Comparison of ENCODE assay signal across 16 cellular contexts in the genomic region with DNA sequence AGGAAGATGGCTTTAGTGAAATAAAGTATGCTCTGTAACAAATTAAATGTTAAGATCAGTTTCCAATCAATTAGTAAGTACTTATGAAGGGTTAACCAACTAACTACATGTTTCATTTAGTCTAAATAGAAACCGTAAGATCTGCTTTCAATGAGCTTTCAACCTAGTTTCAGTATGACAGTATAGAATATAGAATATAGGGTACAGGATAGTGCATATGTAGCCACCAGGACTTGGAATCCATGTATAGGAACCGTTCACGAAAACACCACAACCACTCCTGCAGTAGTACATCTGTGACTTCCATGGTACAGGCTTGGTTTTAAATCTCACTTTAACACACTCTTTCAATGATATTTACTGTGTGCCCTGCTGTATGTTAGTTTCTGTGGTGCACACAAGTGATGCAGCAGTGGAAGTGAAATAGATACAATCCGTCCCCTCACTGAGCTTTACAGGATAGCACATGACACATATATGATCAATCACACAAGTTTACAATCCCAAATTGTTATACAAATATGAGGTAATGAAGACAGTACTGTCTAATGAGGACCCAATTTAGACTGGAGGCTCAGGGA.
DNase-seq lines count a peak whose midpoint lies in the region; ATAC-seq, FAIRE-seq and TF ChIP-seq lines count a peak whose summit lies in the region.
"Had no signal": no experiment of that assay in that cellular context is flagged by ENCODE, and none has a peak within 500 bp of the region (broad histone marks: within the 10 kb centered on the region; RNA-seq: fewer than 3 reads in every experiment).

No MANE protein-coding gene starts in this region.

- H3K4me1 Mint-ChIP-seq in astrocyte (ENCODE audit: low read depth, unreplicated experiment) = peaks cover 14% of the 10 kb centered on the region
- H3K4me1 Mint-ChIP-seq in activated naive CD4-positive, alpha-beta T cell treated with anti-CD3 and anti-CD28 coated beads for 36 hours (ENCODE audit: low read depth) = no peaks in the 10 kb centered on the region
- H3K4me1 Mint-ChIP-seq: stimulated activated naive CD8-positive, alpha-beta T cell treated with anti-CD3 and anti-CD28 coated beads, Interleukin-15, amount 100 ng/mL, for 72 hours had no signal

- H4K20me1 ChIP-seq in astrocyte (ENCODE audit: insufficient read depth, low read length) = no peaks in the 10 kb centered on the region
- H4K20me1 ChIP-seq: BLaER1 treated with 17β-estradiol and CSF1 and Interleukin-3, amounts not matched to agents 10 nM and 100 nM had no signal

- no peaks in the 10 kb centered on the region for H3K9me3 Mint-ChIP-seq in astrocyte (ENCODE audit: unreplicated experiment)
- no peaks in the 10 kb centered on the region for H3K9me3 Mint-ChIP-seq in activated naive CD4-positive, alpha-beta T cell treated with anti-CD3 and anti-CD28 coated beads for 36 hours
- H3K9me3 Mint-ChIP-seq: stimulated activated naive CD8-positive, alpha-beta T cell treated with anti-CD3 and anti-CD28 coated beads, Interleukin-15, amount 100 ng/mL, for 72 hours had no signal

- no peaks in the 10 kb centered on the region for H3K27me3 Mint-ChIP-seq in astrocyte (ENCODE audit: low read depth, unreplicated experiment)
- no peaks in the 10 kb centered on the region for H3K27me3 Mint-ChIP-seq in activated naive CD4-positive, alpha-beta T cell treated with anti-CD3 and anti-CD28 coated beads for 36 hours (ENCODE audit: low read depth)

- no peaks in the 10 kb centered on the region for H3K79me2 ChIP-seq in astrocyte (ENCODE audit: insufficient read depth, low read length)

- peak overlapping the region; percentile 35 for H2AFZ ChIP-seq in astrocyte (ENCODE audit: low read depth, low read length)

- H3K4me2 ChIP-seq in astrocyte (ENCODE audit: low read length) = no peak overlapping the region
- H3K4me2 ChIP-seq: BLaER1 treated with 17β-estradiol and CSF1 and Interleukin-3, amounts not matched to agents 10 nM and 100 nM had no signal

- H3K27ac Mint-ChIP-seq in astrocyte (ENCODE audit: unreplicated experiment) = no peak overlapping the region
- H3K27ac Mint-ChIP-seq in activated naive CD4-positive, alpha-beta T cell treated with anti-CD3 and anti-CD28 coated beads for 36 hours = no peak overlapping the region
- H3K27ac Mint-ChIP-seq: activated T-cell treated with anti-CD3 and anti-CD28 coated beads, Interleukin-2, amount 50 U/mL, for 72 hours; stimulated activated naive CD8-positive, alpha-beta T cell treated with anti-CD3 and anti-CD28 coated beads, Interleukin-15, amount 100 ng/mL, for 72 hours had no signal

- H3K9ac ChIP-seq in astrocyte (ENCODE audit: low read length) = peak overlapping the region; percentile 34
- H3K9ac ChIP-seq: BLaER1 treated with 17β-estradiol and CSF1 and Interleukin-3, amounts not matched to agents 10 nM and 100 nM had no signal

- no peaks in the 10 kb centered on the region for H3K27me3 ChIP-seq in astrocyte (ENCODE audit: insufficient read depth, low read length)
- H3K27me3 ChIP-seq: BLaER1 treated with 17β-estradiol and CSF1 and Interleukin-3, amounts not matched to agents 10 nM and 100 nM had no signal

- CTCF ChIA-PET in activated naive CD4-positive, alpha-beta T cell treated with anti-CD3 and anti-CD28 coated beads for 36 hours (lab: Charles Lee) = no interaction called here

- peak; percentile 34 for FAIRE-seq in astrocyte (lab: Jason Lieb, UNC)
- FAIRE-seq: H54 had no signal

- peaks cover 22% of the 10 kb centered on the region for H3K4me1 ChIP-seq in astrocyte (ENCODE audit: insufficient read depth, low read length)

- ATAC-seq in GM18858 (IDR thresholded peaks at IDR 0.05; ENCODE audit: unreplicated experiment) = peak; percentile 69
- peak; percentile 57 for ATAC-seq in GM21515 (IDR thresholded peaks at IDR 0.05; ENCODE audit: unreplicated experiment)
- peak; percentile 42 for ATAC-seq in HG03064 (IDR thresholded peaks at IDR 0.05; ENCODE audit: low read depth, unreplicated experiment)
- no peak for ATAC-seq in sciatic nerve
- ATAC-seq: activated T-cell treated with anti-CD3 and anti-CD28 coated beads, Interleukin-2, amount 50 U/mL, for 72 hours; stimulated activated naive CD8-positive, alpha-beta T cell treated with anti-CD3 and anti-CD28 coated beads, Interleukin-15, amount 100 ng/mL, for 72 hours had no signal

- no peaks in the 10 kb centered on the region for H3K36me3 ChIP-seq in astrocyte (ENCODE audit: insufficient read depth, low read length)
- H3K36me3 ChIP-seq: BLaER1 treated with 17β-estradiol and CSF1 and Interleukin-3, amounts not matched to agents 10 nM and 100 nM had no signal

- H3K4me3 ChIP-seq in astrocyte (ENCODE audit: insufficient read depth, low read depth, low read length) = no peak overlapping the region
- H3K4me3 ChIP-seq: BLaER1 treated with 17β-estradiol and CSF1 and Interleukin-3, amounts not matched to agents 10 nM and 100 nM had no signal

- peak overlapping the region; percentile 97 for H3K27ac ChIP-seq in astrocyte (ENCODE audit: low read depth, low read length)
- H3K27ac ChIP-seq: BLaER1 treated with 17β-estradiol and CSF1 and Interleukin-3, amounts not matched to agents 10 nM and 100 nM had no signal

- H3K36me3 Mint-ChIP-seq in astrocyte (ENCODE audit: low read depth, unreplicated experiment) = no peaks in the 10 kb centered on the region
- H3K36me3 Mint-ChIP-seq in activated naive CD4-positive, alpha-beta T cell treated with anti-CD3 and anti-CD28 coated beads for 36 hours (ENCODE audit: low read depth) = no peaks in the 10 kb centered on the region

- intact Hi-C loops in activated naive CD4-positive, alpha-beta T cell treated with anti-CD3 and anti-CD28 coated beads for 36 hours (cut with micrococcal nuclease) = no loop called here
- intact Hi-C loops in sciatic nerve (cut with DNase I) = no loop called here

- TF ChIP-seq CTCF in astrocyte (IDR thresholded peaks at IDR 0.05; ENCODE audit: insufficient read depth, low read depth, low read length) = no peak

- DNase-seq in astrocyte (ENCODE audit: low read depth) (no peak), sciatic nerve (ENCODE audit: low spot score) (no peak), NCI-H187 (lab: John Stamatoyannopoulos, UW) (no peak)
- no peak for DNase-seq in activated naive CD4-positive, alpha-beta T cell treated with anti-CD3 and anti-CD28 coated beads for 36 hours
- DNase-seq in activated CD8-positive, alpha-beta memory T cell treated with anti-CD3 and anti-CD28 coated beads, Interleukin-2, amount 50 U/mL, for 4 hours = no peak
- DNase-seq: activated T-cell treated with anti-CD3 and anti-CD28 coated beads, Interleukin-2, amount 50 U/mL, for 72 hours; GDM1; Kasumi-1; NCI-H446; RPMI8226; stimulated activated naive CD8-positive, alpha-beta T cell treated with anti-CD3 and anti-CD28 coated beads, Interleukin-15, amount 100 ng/mL, for 72 hours had no signal

- H3K4me3 Mint-ChIP-seq in astrocyte (ENCODE audit: unreplicated experiment) = no peak overlapping the region
- H3K4me3 Mint-ChIP-seq in activated naive CD4-positive, alpha-beta T cell treated with anti-CD3 and anti-CD28 coated beads for 36 hours = no peak overlapping the region
- H3K4me3 Mint-ChIP-seq: activated T-cell treated with anti-CD3 and anti-CD28 coated beads, Interleukin-2, amount 50 U/mL, for 72 hours; stimulated activated naive CD8-positive, alpha-beta T cell treated with anti-CD3 and anti-CD28 coated beads, Interleukin-15, amount 100 ng/mL, for 72 hours had no signal

- H3K9me3 ChIP-seq in astrocyte (ENCODE audit: insufficient read depth, low read depth, low read length) = no peaks in the 10 kb centered on the region
- H3K9me3 ChIP-seq: BLaER1 treated with 17β-estradiol and CSF1 and Interleukin-3, amounts not matched to agents 10 nM and 100 nM had no signal
